ENCODE assay signal across 8 cellular contexts in genomic region chr21:46323710-46324389, GRCh38. TPM values are rescaled to one million over a fixed set of nuclear protein-coding genes. Genes with fewer than 3 reads are reported as not detected.
DNase-seq lines count a peak whose midpoint lies in the region; ATAC-seq and TF ChIP-seq lines count a peak whose summit lies in the region.

Gene C21orf58, minus strand, starts transcription at chr21:46323870. Its CDS starts 1,132 bp downstream, at chr21:46322738.
Gene PCNT, plus strand, starts transcription at chr21:46324156. Its CDS starts 73 bp downstream, at chr21:46324229.

- peak; percentile 69 for ATAC-seq in GM18517 (IDR thresholded peaks at IDR 0.05; ENCODE audit: unreplicated experiment)
- peak; percentile 79 for ATAC-seq in HG03039 (IDR thresholded peaks at IDR 0.05; ENCODE audit: unreplicated experiment)

- in situ Hi-C loops in astrocyte of the cerebellum (cut with HindIII; ENCODE audit: low sequenced_read_pairs), result no loop called here

- DNase-seq in NCI-H2081 (lab: John Stamatoyannopoulos, UW) (peak; percentile 94 to 95), T-helper 9 cell (peak; percentile 96), astrocyte of the cerebellum (ENCODE audit: low read depth) (peak; percentile 92), hippocampal formation (lab: John Stamatoyannopoulos, UW) (peak; percentile 93 to 97), renal cortical epithelial cell (ENCODE audit: low read depth) (peak; percentile 90), cortex of kidney (lab: John Stamatoyannopoulos, UW) (no peak)

- TF ChIP-seq CTCF in astrocyte of the cerebellum (IDR thresholded peaks at IDR 0.05; ENCODE audit: low read depth, low read length, missing control alignments), result no peak

- H3K4me3 ChIP-seq in astrocyte of the cerebellum (ENCODE audit: low read depth, low read length), result peak within 1 kb of the TSS; percentile 90

RNA-seq across cellular contexts. Expression of gene C21orf58, which starts in this region (rescaled TPM):
- 1.8 and 1.9 TPM in 2 replicates for total RNA-seq in renal cortical epithelial cell

RNA-seq across cellular contexts. Expression of gene PCNT, which starts in this region (rescaled TPM):
- total RNA-seq in renal cortical epithelial cell, result 14.4 and 27.1 TPM in 2 replicates
